Comparison of ENCODE assay signal across 8 cellular contexts in genomic region chr3:13281657-13282527, GRCh38.
DNase-seq lines count a peak whose midpoint lies in the region; ATAC-seq and TF ChIP-seq lines count a peak whose summit lies in the region.

No MANE protein-coding gene starts in this region.

- peak overlapping the region; percentile 91 to 97 (median 94) for H3K4me2 ChIP-seq in BLaER1 treated with 17β-estradiol and CSF1 and Interleukin-3, amounts not matched to agents 10 nM and 100 nM

- peaks cover 0 to 33% (median 18%) of the 10 kb centered on the region in 11 experiments; a peak in 12 of 22 replicates for H4K20me1 ChIP-seq in BLaER1 treated with 17β-estradiol and CSF1 and Interleukin-3, amounts not matched to agents 10 nM and 100 nM

- DNase-seq in NB4 (ENCODE audit: low read depth) (peak; percentile 53), natural killer cell (no peak), GM13977 (ENCODE audit: low spot score) (no peak), germinal center (ENCODE audit: low spot score) (no peak)

- H3K36me3 ChIP-seq in BLaER1 treated with 17β-estradiol and CSF1 and Interleukin-3, amounts not matched to agents 10 nM and 100 nM, result peaks cover 0 to 14% (median 0%) of the 10 kb centered on the region in 11 experiments; a peak in 5 of 22 replicates
- no peaks in the 10 kb centered on the region for H3K36me3 ChIP-seq in endocrine pancreas (ENCODE audit: control insufficient read depth, insufficient read depth, low read length)

- intact Hi-C loops in natural killer cell (cut with micrococcal nuclease), result no loop called here

- ATAC-seq in natural killer cell (peak in 1 of 3 donors; percentile 9), GM19463 (IDR thresholded peaks at IDR 0.05; ENCODE audit: unreplicated experiment) (no peak), GM18511 (IDR thresholded peaks at IDR 0.05; ENCODE audit: unreplicated experiment) (no peak)

- H3K9ac ChIP-seq in BLaER1 treated with 17β-estradiol and CSF1 and Interleukin-3, amounts not matched to agents 10 nM and 100 nM, result peak overlapping the region; percentile 31 to 72 (median 64); a peak in 20 of 22 replicates
- H3K9ac ChIP-seq in endocrine pancreas (ENCODE audit: control insufficient read depth, insufficient read depth, low read length), result peak overlapping the region; percentile 30

- peaks cover 9 to 10% of the 10 kb centered on the region in 2 donors for H3K4me1 Mint-ChIP-seq in natural killer cell

- TF ChIP-seq CTCF in NB4 (IDR thresholded peaks at IDR 0.05; ENCODE audit: low read depth, low read length), result no peak
- no peak for TF ChIP-seq CTCF in natural killer cell (IDR thresholded peaks at IDR 0.05)
- TF ChIP-seq CTCF in GM13977 (IDR thresholded peaks at IDR 0.05; ENCODE audit: extremely low read depth, insufficient read depth, missing control alignments), result no peak

- H3K36me3 Mint-ChIP-seq in natural killer cell, result peaks cover 13% of the 10 kb centered on the region

- peaks cover 38 to 55% (median 50%) of the 10 kb centered on the region in 11 experiments for H3K27me3 ChIP-seq in BLaER1 treated with 17β-estradiol and CSF1 and Interleukin-3, amounts not matched to agents 10 nM and 100 nM
- no peaks in the 10 kb centered on the region for H3K27me3 ChIP-seq in endocrine pancreas (ENCODE audit: control insufficient read depth, insufficient read depth, low read length)

- TF ChIP-seq POLR2A in NB4 (IDR thresholded peaks at IDR 0.05; ENCODE audit: extremely low read depth, insufficient read length), result no peak

- H3K27ac Mint-ChIP-seq in natural killer cell, result no peak overlapping the region

- H3K9me3 Mint-ChIP-seq in natural killer cell, result peaks cover 2 to 7% of the 10 kb centered on the region in 2 donors

- peaks cover 28 to 62% (median 54%) of the 10 kb centered on the region in 10 experiments for H3K4me1 ChIP-seq in BLaER1 treated with 17β-estradiol and CSF1 and Interleukin-3, amounts not matched to agents 10 nM and 100 nM
- H3K4me1 ChIP-seq in endocrine pancreas (ENCODE audit: control insufficient read depth, insufficient read depth, low read length), result no peaks in the 10 kb centered on the region

- peak overlapping the region in 2 of 11 experiments; percentile 17 to 31; a peak in 3 of 22 replicates for H3K27ac ChIP-seq in BLaER1 treated with 17β-estradiol and CSF1 and Interleukin-3, amounts not matched to agents 10 nM and 100 nM

- peaks cover 22 to 37% (median 37%) of the 10 kb centered on the region in 11 experiments for H3K9me3 ChIP-seq in BLaER1 treated with 17β-estradiol and CSF1 and Interleukin-3, amounts not matched to agents 10 nM and 100 nM (replicated peaks in 1 of 11)
- H3K9me3 ChIP-seq in endocrine pancreas (ENCODE audit: control insufficient read depth, low read length), result no peaks in the 10 kb centered on the region

- H3K4me3 Mint-ChIP-seq in natural killer cell, result peak overlapping the region; percentile 87

- H3K4me3 ChIP-seq in BLaER1 treated with 17β-estradiol and CSF1 and Interleukin-3, amounts not matched to agents 10 nM and 100 nM, result peak overlapping the region; percentile 59 to 76 (median 66)
- H3K4me3 ChIP-seq in NB4 (ENCODE audit: low read depth, low read length), result no peak overlapping the region
- H3K4me3 ChIP-seq in endocrine pancreas (ENCODE audit: control insufficient read depth, insufficient read depth, low read length), result no peak overlapping the region

- in situ Hi-C loops in GM13977 (cut with MboI; ENCODE audit: low pct_unique_long_range_greater_than_20kb, low sequenced_read_pairs, unreplicated experiment), result no loop called here

- H3K27me3 Mint-ChIP-seq in natural killer cell (ENCODE audit: low read depth in 2 of 2), result peaks cover 37 to 47% of the 10 kb centered on the region in 2 donors

Comparison
In these comparisons a context has a peak if more than half of its experiments do, and no peak if none do; other contexts are left out.
1. H3K4me3 ChIP-seq: peak in BLaER1 treated with 17β-estradiol and CSF1 and Interleukin-3, amounts not matched to agents 10 nM and 100 nM (10 of 10); none in NB4 (single experiment) and endocrine pancreas (single experiment).